In the genomic region with DNA sequence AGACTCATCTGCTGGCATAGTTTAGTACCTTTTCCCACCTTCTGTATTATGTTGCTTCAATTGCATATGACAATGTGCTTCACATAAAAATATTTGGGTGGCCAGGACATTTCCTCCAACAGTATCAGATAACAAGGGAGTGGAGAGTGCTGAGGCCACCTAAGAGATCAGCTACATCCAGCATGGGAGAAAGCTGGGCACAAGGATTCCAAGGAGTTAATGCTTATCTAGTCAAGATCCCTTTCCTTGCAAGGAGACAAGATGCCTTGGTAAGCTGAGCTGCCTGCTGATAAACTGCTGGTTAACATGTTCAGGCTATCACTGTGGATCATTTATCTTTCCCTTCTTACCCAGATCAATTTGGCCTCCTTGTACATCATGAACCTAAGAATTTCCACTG, we compare ENCODE assay signal across 2 cellular contexts.
TF ChIP-seq lines count a peak whose summit lies in the region.

No MANE protein-coding gene starts in this region.

TF ChIP-seq in SK-N-SH treated with all-trans-retinoic acid at 6 μM for 48 hours, 23 proteins besides CTCF, POLR2A, EP300 and RAD21 (continued from another document):
- TF ChIP-seq ISL1 (CRISPR knock-in tag; IDR thresholded peaks at IDR 0.05), result no peak
- no peak for TF ChIP-seq BACH2 (CRISPR knock-in tag; IDR thresholded peaks at IDR 0.05; ENCODE audit: borderline replicate concordance)
- no peak for TF ChIP-seq OSR1 (CRISPR knock-in tag; IDR thresholded peaks at IDR 0.05)
- no peak for TF ChIP-seq SNAI2 (CRISPR knock-in tag; IDR thresholded peaks at IDR 0.05)
- TF ChIP-seq, protein P1, sequence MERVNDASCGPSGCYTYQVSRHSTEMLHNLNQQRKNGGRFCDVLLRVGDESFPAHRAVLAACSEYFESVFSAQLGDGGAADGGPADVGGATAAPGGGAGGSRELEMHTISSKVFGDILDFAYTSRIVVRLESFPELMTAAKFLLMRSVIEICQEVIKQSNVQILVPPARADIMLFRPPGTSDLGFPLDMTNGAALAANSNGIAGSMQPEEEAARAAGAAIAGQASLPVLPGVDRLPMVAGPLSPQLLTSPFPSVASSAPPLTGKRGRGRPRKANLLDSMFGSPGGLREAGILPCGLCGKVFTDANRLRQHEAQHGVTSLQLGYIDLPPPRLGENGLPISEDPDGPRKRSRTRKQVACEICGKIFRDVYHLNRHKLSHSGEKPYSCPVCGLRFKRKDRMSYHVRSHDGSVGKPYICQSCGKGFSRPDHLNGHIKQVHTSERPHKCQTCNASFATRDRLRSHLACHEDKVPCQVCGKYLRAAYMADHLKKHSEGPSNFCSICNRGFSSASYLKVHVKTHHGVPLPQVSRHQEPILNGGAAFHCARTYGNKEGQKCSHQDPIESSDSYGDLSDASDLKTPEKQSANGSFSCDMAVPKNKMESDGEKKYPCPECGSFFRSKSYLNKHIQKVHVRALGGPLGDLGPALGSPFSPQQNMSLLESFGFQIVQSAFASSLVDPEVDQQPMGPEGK (CRISPR knock-in tag; IDR thresholded peaks at IDR 0.05; ENCODE audit: borderline replicate concordance), result no peak
- TF ChIP-seq, protein P2, sequence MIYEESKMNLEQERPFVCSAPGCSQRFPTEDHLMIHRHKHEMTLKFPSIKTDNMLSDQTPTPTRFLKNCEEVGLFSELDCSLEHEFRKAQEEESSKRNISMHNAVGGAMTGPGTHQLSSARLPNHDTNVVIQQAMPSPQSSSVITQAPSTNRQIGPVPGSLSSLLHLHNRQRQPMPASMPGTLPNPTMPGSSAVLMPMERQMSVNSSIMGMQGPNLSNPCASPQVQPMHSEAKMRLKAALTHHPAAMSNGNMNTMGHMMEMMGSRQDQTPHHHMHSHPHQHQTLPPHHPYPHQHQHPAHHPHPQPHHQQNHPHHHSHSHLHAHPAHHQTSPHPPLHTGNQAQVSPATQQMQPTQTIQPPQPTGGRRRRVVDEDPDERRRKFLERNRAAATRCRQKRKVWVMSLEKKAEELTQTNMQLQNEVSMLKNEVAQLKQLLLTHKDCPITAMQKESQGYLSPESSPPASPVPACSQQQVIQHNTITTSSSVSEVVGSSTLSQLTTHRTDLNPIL (CRISPR knock-in tag; IDR thresholded peaks at IDR 0.05; ENCODE audit: low read depth), result no peak
- TF ChIP-seq ZFP3 (CRISPR knock-in tag; IDR thresholded peaks at IDR 0.05), result no peak
- TF ChIP-seq PPARA (CRISPR knock-in tag; IDR thresholded peaks at IDR 0.05; ENCODE audit: borderline replicate concordance), result no peak
- TF ChIP-seq, protein P3, sequence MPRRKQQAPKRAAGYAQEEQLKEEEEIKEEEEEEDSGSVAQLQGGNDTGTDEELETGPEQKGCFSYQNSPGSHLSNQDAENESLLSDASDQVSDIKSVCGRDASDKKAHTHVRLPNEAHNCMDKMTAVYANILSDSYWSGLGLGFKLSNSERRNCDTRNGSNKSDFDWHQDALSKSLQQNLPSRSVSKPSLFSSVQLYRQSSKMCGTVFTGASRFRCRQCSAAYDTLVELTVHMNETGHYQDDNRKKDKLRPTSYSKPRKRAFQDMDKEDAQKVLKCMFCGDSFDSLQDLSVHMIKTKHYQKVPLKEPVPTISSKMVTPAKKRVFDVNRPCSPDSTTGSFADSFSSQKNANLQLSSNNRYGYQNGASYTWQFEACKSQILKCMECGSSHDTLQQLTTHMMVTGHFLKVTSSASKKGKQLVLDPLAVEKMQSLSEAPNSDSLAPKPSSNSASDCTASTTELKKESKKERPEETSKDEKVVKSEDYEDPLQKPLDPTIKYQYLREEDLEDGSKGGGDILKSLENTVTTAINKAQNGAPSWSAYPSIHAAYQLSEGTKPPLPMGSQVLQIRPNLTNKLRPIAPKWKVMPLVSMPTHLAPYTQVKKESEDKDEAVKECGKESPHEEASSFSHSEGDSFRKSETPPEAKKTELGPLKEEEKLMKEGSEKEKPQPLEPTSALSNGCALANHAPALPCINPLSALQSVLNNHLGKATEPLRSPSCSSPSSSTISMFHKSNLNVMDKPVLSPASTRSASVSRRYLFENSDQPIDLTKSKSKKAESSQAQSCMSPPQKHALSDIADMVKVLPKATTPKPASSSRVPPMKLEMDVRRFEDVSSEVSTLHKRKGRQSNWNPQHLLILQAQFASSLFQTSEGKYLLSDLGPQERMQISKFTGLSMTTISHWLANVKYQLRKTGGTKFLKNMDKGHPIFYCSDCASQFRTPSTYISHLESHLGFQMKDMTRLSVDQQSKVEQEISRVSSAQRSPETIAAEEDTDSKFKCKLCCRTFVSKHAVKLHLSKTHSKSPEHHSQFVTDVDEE (CRISPR knock-in tag; IDR thresholded peaks at IDR 0.05), result no peak
TF ChIP-seq in SK-N-SH treated with all-trans-retinoic acid at 6 μM for 48 hours: peak in this region for 0.

TF ChIP-seq in SK-N-SH, 30 proteins besides CTCF, POLR2A, EP300 and RAD21 (continued from another document):
- TF ChIP-seq, protein P4, sequence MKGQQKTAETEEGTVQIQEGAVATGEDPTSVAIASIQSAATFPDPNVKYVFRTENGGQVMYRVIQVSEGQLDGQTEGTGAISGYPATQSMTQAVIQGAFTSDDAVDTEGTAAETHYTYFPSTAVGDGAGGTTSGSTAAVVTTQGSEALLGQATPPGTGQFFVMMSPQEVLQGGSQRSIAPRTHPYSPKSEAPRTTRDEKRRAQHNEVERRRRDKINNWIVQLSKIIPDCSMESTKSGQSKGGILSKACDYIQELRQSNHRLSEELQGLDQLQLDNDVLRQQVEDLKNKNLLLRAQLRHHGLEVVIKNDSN (IDR thresholded peaks at IDR 0.05; ENCODE audit: borderline replicate concordance, low read depth), result no peak
- TF ChIP-seq RXRA (IDR thresholded peaks at IDR 0.05; ENCODE audit: borderline replicate concordance, low read depth) (no peak), MXI1 (IDR thresholded peaks at IDR 0.05; ENCODE audit: low read depth, low read length) (no peak), TAF1 (IDR thresholded peaks at IDR 0.05; ENCODE audit: borderline replicate concordance, low read depth, low read length) (no peak), RCOR1 (IDR thresholded peaks at IDR 0.05; ENCODE audit: low read length) (no peak), GABPA (IDR thresholded peaks at IDR 0.05; ENCODE audit: low read depth) (no peak), FOXM1 (IDR thresholded peaks at IDR 0.05; ENCODE audit: low read depth) (no peak), FOSL2 (IDR thresholded peaks at IDR 0.05; ENCODE audit: borderline replicate concordance, low read depth) (no peak), SIN3A (IDR thresholded peaks at IDR 0.05; ENCODE audit: borderline replicate concordance, low read depth, low read length) (no peak), EZH2phosphoT487 (IDR thresholded peaks at IDR 0.05; ENCODE audit: borderline replicate concordance, low read depth) (no peak), ELF1 (IDR thresholded peaks at IDR 0.05) (no peak), JUND (IDR thresholded peaks at IDR 0.05) (no peak), NFIC (IDR thresholded peaks at IDR 0.05; ENCODE audit: borderline replicate concordance) (no peak)
- TF ChIP-seq, protein P5, sequence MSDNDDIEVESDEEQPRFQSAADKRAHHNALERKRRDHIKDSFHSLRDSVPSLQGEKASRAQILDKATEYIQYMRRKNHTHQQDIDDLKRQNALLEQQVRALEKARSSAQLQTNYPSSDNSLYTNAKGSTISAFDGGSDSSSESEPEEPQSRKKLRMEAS (IDR thresholded peaks at IDR 0.05; ENCODE audit: low read depth), result no peak
